18 cellular contexts compared by ENCODE assay signal in the genomic region with DNA sequence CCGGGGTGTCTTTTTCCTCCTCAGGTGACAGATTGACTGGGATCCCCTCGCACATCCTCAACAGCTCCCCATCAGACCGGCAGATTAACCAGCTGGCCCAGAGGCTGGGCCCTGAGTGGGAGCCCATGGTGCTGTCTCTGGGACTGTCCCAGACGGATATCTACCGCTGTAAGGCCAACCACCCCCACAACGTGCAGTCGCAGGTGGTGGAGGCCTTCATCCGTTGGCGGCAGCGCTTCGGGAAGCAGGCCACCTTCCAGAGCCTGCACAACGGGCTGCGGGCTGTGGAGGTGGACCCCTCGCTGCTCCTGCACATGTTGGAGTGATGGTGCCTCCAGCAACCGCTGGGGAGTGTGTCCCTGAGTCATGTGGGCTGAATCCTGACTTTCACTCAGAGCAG.
"Had no signal": no experiment of that assay in that cellular context is flagged by ENCODE, and none has a peak within 500 bp of the region (broad histone marks: within the 10 kb centered on the region; RNA-seq: fewer than 3 reads in every experiment).

No MANE protein-coding gene starts in this region.

- ATAC-seq: naive thymus-derived CD4-positive, alpha-beta T cell; sciatic nerve; stimulated activated naive B cell treated with anti-CD40 and anti-IgM and Interleukin-4, amounts not matched to agents 10 μg/mL and 1 μg/mL and 100 μg/mL, for 72 hours; stimulated activated naive CD8-positive, alpha-beta T cell treated with anti-CD3 and anti-CD28 coated beads, Interleukin-15, amount 100 ng/mL, for 72 hours; upper lobe of right lung had no signal

- H3K4me1 ChIP-seq: testis, upper lobe of right lung, vagina had no signal

- H3K4me3 Mint-ChIP-seq: naive thymus-derived CD4-positive, alpha-beta T cell; nephron progenitor cell; stimulated activated naive B cell treated with anti-CD40 and anti-IgM and Interleukin-4, amounts not matched to agents 10 μg/mL and 1 μg/mL and 100 μg/mL, for 72 hours; stimulated activated naive CD8-positive, alpha-beta T cell treated with anti-CD3 and anti-CD28 coated beads, Interleukin-15, amount 100 ng/mL, for 72 hours had no signal

- H3K27ac Mint-ChIP-seq: nephron progenitor cell; stimulated activated naive CD8-positive, alpha-beta T cell treated with anti-CD3 and anti-CD28 coated beads, Interleukin-15, amount 100 ng/mL, for 72 hours had no signal

- H3K27ac ChIP-seq: testis, upper lobe of right lung, vagina had no signal

- H3K9me3 ChIP-seq: testis, tibial nerve, upper lobe of right lung, vagina had no signal

- H3K4me3 ChIP-seq: testis, tibial nerve, upper lobe of right lung, vagina had no signal

- H3K27me3 Mint-ChIP-seq: naive thymus-derived CD4-positive, alpha-beta T cell; stimulated activated naive B cell treated with anti-CD40 and anti-IgM and Interleukin-4, amounts not matched to agents 10 μg/mL and 1 μg/mL and 100 μg/mL, for 72 hours; stimulated activated naive CD8-positive, alpha-beta T cell treated with anti-CD3 and anti-CD28 coated beads, Interleukin-15, amount 100 ng/mL, for 72 hours had no signal

- H3K27me3 ChIP-seq: testis, tibial nerve, upper lobe of right lung, vagina had no signal

- H3K36me3 ChIP-seq: upper lobe of right lung, vagina had no signal

- DNase-seq: dermis blood vessel endothelial cell; erythroblast; foreskin melanocyte; head of caudate nucleus; hippocampal formation; kidney glomerular epithelial cell; naive thymus-derived CD4-positive, alpha-beta T cell; nephron progenitor cell; posterior cingulate gyrus; stimulated activated CD4-positive, alpha-beta T cell treated with anti-CD3 and anti-CD28 coated beads, Interleukin-2, amount 100 ng/mL, for 24 hours; stimulated activated CD4-positive, alpha-beta T cell treated with anti-CD3 and anti-CD28 coated beads, Interleukin-4, amount 100 ng/mL, for 4 hours; stimulated activated naive B cell treated with anti-CD40 and anti-IgM and Interleukin-4, amounts not matched to agents 10 μg/mL and 1 μg/mL and 100 μg/mL, for 72 hours; stimulated activated naive CD8-positive, alpha-beta T cell treated with anti-CD3 and anti-CD28 coated beads, Interleukin-15, amount 100 ng/mL, for 72 hours; testis; upper lobe of right lung had no signal
